In the genomic region with DNA sequence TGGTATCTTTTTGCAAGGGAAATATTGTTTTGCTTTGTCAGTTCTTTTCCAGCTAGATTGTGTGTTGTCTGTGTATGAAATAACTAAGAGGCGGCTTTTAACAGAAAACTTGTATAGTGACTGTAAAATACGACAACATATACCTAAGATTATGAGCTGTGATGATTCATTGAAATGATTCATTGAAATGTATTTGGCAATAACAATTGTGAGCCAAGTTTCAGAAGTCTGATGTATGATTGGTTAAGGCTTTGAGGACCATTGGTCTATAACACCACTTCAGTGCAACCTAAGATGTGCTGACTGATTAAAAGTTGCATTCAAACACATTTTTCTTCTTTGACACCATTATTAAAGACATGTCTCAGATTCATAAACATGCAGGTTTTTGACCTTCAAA, we compare ENCODE assay signal across 18 cellular contexts.
DNase-seq lines count a peak whose midpoint lies in the region; ATAC-seq and TF ChIP-seq lines count a peak whose summit lies in the region.
"Had no signal": no experiment of that assay in that cellular context is flagged by ENCODE, and none has a peak within 500 bp of the region (broad histone marks: within the 10 kb centered on the region; RNA-seq: fewer than 3 reads in every experiment).

No MANE protein-coding gene starts in this region.

- no peak overlapping the region for H3K4me2 ChIP-seq in GM23248 (ENCODE audit: unreplicated experiment)

- H2AFZ ChIP-seq in GM23248, result no peak overlapping the region

- H3F3A ChIP-seq in GM23248 (ENCODE audit: insufficient read depth), result no peaks in the 10 kb centered on the region

- H3K36me3 Mint-ChIP-seq in activated T-helper 17 cell treated with anti-CD3 and anti-CD28 coated beads, Interleukin-2, amount 50 U/mL, for 72 hours (ENCODE audit: low read depth), result peaks cover 21% of the 10 kb centered on the region

- in situ Hi-C loops in GM23248 (cut with MboI), result no loop called here

- H3K27ac ChIP-seq in GM23248, result no peak overlapping the region
- H3K27ac ChIP-seq in stomach, result no peak overlapping the region
- H3K27ac ChIP-seq in dorsolateral prefrontal cortex, result no peak overlapping the region
- H3K27ac ChIP-seq: ovary, SJCRH30 had no signal

- H3K4me1 ChIP-seq in GM23248 (ENCODE audit: insufficient read depth) (peaks cover 5% of the 10 kb centered on the region), stomach (no peaks in the 10 kb centered on the region)
- H3K4me1 ChIP-seq: SJCRH30 had no signal

- no peak overlapping the region for H3K9ac ChIP-seq in GM23248

- TF ChIP-seq POLR2A in stomach (IDR thresholded peaks at IDR 0.05), result no peak

- peak overlapping the region; percentile 69 for H3K4me3 Mint-ChIP-seq in activated T-helper 17 cell treated with anti-CD3 and anti-CD28 coated beads, Interleukin-2, amount 50 U/mL, for 72 hours

- H3K9me3 ChIP-seq in GM23248 (ENCODE audit: low read depth) (no peaks in the 10 kb centered on the region), stomach (no peaks in the 10 kb centered on the region)
- H3K9me3 ChIP-seq: BE2C, ovary, SJCRH30 had no signal

- peaks cover 3% of the 10 kb centered on the region; the same call in 1 of the 2 replicates for H4K20me1 ChIP-seq in GM23248 (ENCODE audit: insufficient read depth)

- ATAC-seq in activated T-helper 17 cell treated with anti-CD3 and anti-CD28 coated beads, Interleukin-2, amount 50 U/mL, for 72 hours (replicated peaks), result peak; percentile 89
- ATAC-seq in GM21367 (IDR thresholded peaks at IDR 0.05; ENCODE audit: unreplicated experiment), result no peak

- H3K36me3 ChIP-seq in GM23248 (ENCODE audit: low read depth), result 0 out of 2 replicates have a peak, but pooled peaks cover 9% of the 10 kb centered on the region
- H3K36me3 ChIP-seq in stomach, result peaks cover 0 to 4% (median 0%) of the 10 kb centered on the region in 4 donors
- H3K36me3 ChIP-seq: BE2C, ovary, SJCRH30 had no signal

- TF ChIP-seq EP300 in stomach (IDR thresholded peaks at IDR 0.05), result no peak

- H3K9me2 ChIP-seq in GM23248 (ENCODE audit: insufficient read depth), result no peaks in the 10 kb centered on the region

- H3K27me3 Mint-ChIP-seq in activated T-helper 17 cell treated with anti-CD3 and anti-CD28 coated beads, Interleukin-2, amount 50 U/mL, for 72 hours, result no peaks in the 10 kb centered on the region

- intact Hi-C loops in stomach (cut with DNase I; ENCODE audit: low total_unique reads), result no loop called here
- intact Hi-C loops in dorsolateral prefrontal cortex (cut with DNase I), result no loop called here

- TF ChIP-seq CTCF in stomach (IDR thresholded peaks at IDR 0.05) (no peak), dorsolateral prefrontal cortex (IDR thresholded peaks at IDR 0.05 in 54 of 56, conservative IDR thresholded peaks at IDR 0.05 in 2 of 56; ENCODE audit: low read depth in 1 of 56, partially characterized antibody in 56 of 56) (no peak)

- peaks cover 8% of the 10 kb centered on the region for H3K4me1 Mint-ChIP-seq in activated T-helper 17 cell treated with anti-CD3 and anti-CD28 coated beads, Interleukin-2, amount 50 U/mL, for 72 hours

- H3K4me3 ChIP-seq in GM23248 (no peak overlapping the region), stomach (no peak overlapping the region), dorsolateral prefrontal cortex (no peak overlapping the region)
- H3K4me3 ChIP-seq: ovary, SJCRH30 had no signal

- DNase-seq in A172 (ENCODE audit: low spot score) (peak; percentile 2), GM23248 (peak; percentile 76), fibroblast of the conjunctiva (ENCODE audit: low read depth) (peak; percentile 55), retina (no peak), stomach (no peak), dorsolateral prefrontal cortex (no peak)
- DNase-seq: activated CD8-positive, alpha-beta memory T cell treated with anti-CD3 and anti-CD28 coated beads, Interleukin-2, amount 50 U/mL, for 4 hours; BE2C; DND-41; effector CD8-positive, alpha-beta T cell; H7; NCI-H1436 treated with DMSO at 0.1 percent for 48 hours; NCI-H774; ovary; SJCRH30; stimulated activated CD4-positive, alpha-beta T cell treated with anti-CD3 and anti-CD28 coated beads, Interleukin-1b, Interleukin-23, amount 100 ng/mL, for 48 hours had no signal

- 53 to 54% methylated on average over 2 of the region's 2 CpGs for WGBS in GM23248 (ENCODE audit: low coverage in 1 of 2, low lambda C conversion rate in 2 of 2, missing lambda C conversion rate in 2 of 2), 2 experiments
- WGBS in stomach, 5 donors, result 80 to 93% (median 86%) methylated on average over 2 of the region's 2 CpGs

- no peaks in the 10 kb centered on the region for H3K27me3 ChIP-seq in GM23248 (replicated peaks; ENCODE audit: insufficient read depth)
- H3K27me3 ChIP-seq in stomach, result no peaks in the 10 kb centered on the region
- no peaks in the 10 kb centered on the region for H3K27me3 ChIP-seq in dorsolateral prefrontal cortex
- H3K27me3 ChIP-seq: BE2C, ovary, SJCRH30 had no signal

- no peaks in the 10 kb centered on the region for H3K9me3 Mint-ChIP-seq in activated T-helper 17 cell treated with anti-CD3 and anti-CD28 coated beads, Interleukin-2, amount 50 U/mL, for 72 hours

- peak overlapping the region; percentile 86 for H3K27ac Mint-ChIP-seq in activated T-helper 17 cell treated with anti-CD3 and anti-CD28 coated beads, Interleukin-2, amount 50 U/mL, for 72 hours

- H3K79me2 ChIP-seq in GM23248 (ENCODE audit: insufficient read depth), result peaks cover 38% of the 10 kb centered on the region

Comparison
In these comparisons a context has a peak if more than half of its experiments do, and no peak if none do; other contexts are left out.
1. DNase-seq: peak in A172 (single experiment), GM23248 (single experiment) and fibroblast of the conjunctiva (single experiment); none in retina (single experiment), stomach (single experiment) and dorsolateral prefrontal cortex (0 of 10).